9 cellular contexts compared by ENCODE assay signal in genomic region chrX:19791562-19791961, GRCh38.
DNase-seq lines count a peak whose midpoint lies in the region; ATAC-seq, FAIRE-seq and TF ChIP-seq lines count a peak whose summit lies in the region.
"Had no signal": no experiment of that assay in that cellular context is flagged by ENCODE, and none has a peak within 500 bp of the region (broad histone marks: within the 10 kb centered on the region; RNA-seq: fewer than 3 reads in every experiment).

No MANE protein-coding gene starts in this region.

- intact Hi-C loops in lower leg skin (cut with DNase I; ENCODE audit: low total_unique reads) = no loop called here

- H3K4me3 ChIP-seq in Karpas-422 (ENCODE audit: low read length) = no peak overlapping the region
- no peak overlapping the region for H3K4me3 ChIP-seq in bronchial epithelial cell (ENCODE audit: low read depth, low read length)
- H3K4me3 ChIP-seq in lower leg skin (ENCODE audit: low read depth, poor library complexity, severe bottlenecking) = no peak overlapping the region

- no peak overlapping the region for H2AFZ ChIP-seq in Karpas-422 (ENCODE audit: low read length)

- 63 to 71% methylated on average over 6 of the region's 6 CpGs for WGBS in lower leg skin, 2 donors

- H3K27ac ChIP-seq in Karpas-422 (ENCODE audit: low read length) = peak overlapping the region; percentile 63

- no peaks in the 10 kb centered on the region for H3K27me3 ChIP-seq in Karpas-422 (ENCODE audit: low read length)
- H3K27me3 ChIP-seq in bronchial epithelial cell (ENCODE audit: control insufficient read depth, insufficient read depth, low read length) = no peaks in the 10 kb centered on the region

- TF ChIP-seq CTCF in bronchial epithelial cell (IDR thresholded peaks at IDR 0.05; ENCODE audit: insufficient read depth, low read length, severe bottlenecking) (no peak), lower leg skin (IDR thresholded peaks at IDR 0.05) (no peak)

- H3K9ac ChIP-seq in Karpas-422 (ENCODE audit: low read length) = no peak overlapping the region

- peak; percentile 18 for DNase-seq in EH (ENCODE audit: low read depth)
- DNase-seq in Karpas-422 = no peak
- DNase-seq in bronchial epithelial cell (ENCODE audit: low read depth) = peak; percentile 11
- no peak for DNase-seq in stimulated activated CD4-positive, alpha-beta T cell treated with anti-CD3 and anti-CD28 coated beads, Interleukin-1b, Interleukin-23, amount 100 ng/mL, for 48 hours
- no peak for DNase-seq in lower leg skin (ENCODE audit: low spot score in 2 of 2)
- DNase-seq in activated CD4-positive, CD25-positive, alpha-beta regulatory T cell (lab: John Stamatoyannopoulos, UW) = no peak

- ATAC-seq in GM21367 (IDR thresholded peaks at IDR 0.05; ENCODE audit: unreplicated experiment) (peak; percentile 52), HG03571 (IDR thresholded peaks at IDR 0.05; ENCODE audit: unreplicated experiment) (no peak)

- no peak for FAIRE-seq in bronchial epithelial cell (lab: Jason Lieb, UNC)
- FAIRE-seq: G401.6 had no signal

- H3K4me1 ChIP-seq in Karpas-422 (ENCODE audit: low read length) = peaks cover 58% of the 10 kb centered on the region

- peak overlapping the region; percentile 24 for H3K4me2 ChIP-seq in Karpas-422 (ENCODE audit: low read depth, low read length, poor library complexity, severe bottlenecking)

- no peaks in the 10 kb centered on the region for H3K9me3 ChIP-seq in Karpas-422 (ENCODE audit: low read length)

- H4K20me1 ChIP-seq in Karpas-422 (ENCODE audit: insufficient read depth, low read depth, low read length) = no peaks in the 10 kb centered on the region

- H3K36me3 ChIP-seq in Karpas-422 (ENCODE audit: insufficient read depth, low read length) = no peaks in the 10 kb centered on the region
- H3K36me3 ChIP-seq in bronchial epithelial cell (ENCODE audit: control insufficient read depth, insufficient read depth, low read length) = no peaks in the 10 kb centered on the region

- H3K9me2 ChIP-seq in Karpas-422 (replicated peaks; ENCODE audit: insufficient read depth, low read length) = no peaks in the 10 kb centered on the region

- TF ChIP-seq POLR2A in lower leg skin (IDR thresholded peaks at IDR 0.05) = no peak

- peaks cover 79% of the 10 kb centered on the region for H3K79me2 ChIP-seq in Karpas-422 (ENCODE audit: low read length)

Comparison
In these comparisons a context has a peak if more than half of its experiments do, and no peak if none do; other contexts are left out.
1. DNase-seq: peak in EH (single experiment) and bronchial epithelial cell (single experiment); none in Karpas-422 (single experiment), stimulated activated CD4-positive, alpha-beta T cell treated with anti-CD3 and anti-CD28 coated beads, Interleukin-1b, Interleukin-23, amount 100 ng/mL, for 48 hours (single experiment), lower leg skin (0 of 2) and activated CD4-positive, CD25-positive, alpha-beta regulatory T cell (0 of 4).